Comparison of ENCODE assay signal across 7 cellular contexts in genomic region chr18:35143615-35144596, GRCh38.
DNase-seq lines count a peak whose midpoint lies in the region; ATAC-seq and TF ChIP-seq lines count a peak whose summit lies in the region.

No MANE protein-coding gene starts in this region.

- DNase-seq in G401 (ENCODE audit: low spot score) (peak; percentile 90), HFFc6 (peak; percentile 45), NCI-H2107 (lab: John Stamatoyannopoulos, UW) (peak; percentile 51), WERI-Rb-1 (peak; percentile 60)
- DNase-seq in naive thymus-derived CD8-positive, alpha-beta T cell: peak in 8 of 10 donors; percentile 13 to 49 (median 34)

- H3K9me3 Mint-ChIP-seq in HFFc6: peaks cover 4% of the 10 kb centered on the region; the same call in 1 of the 2 replicates
- peaks cover 1 to 12% (median 5%) of the 10 kb centered on the region in 9 donors for H3K9me3 Mint-ChIP-seq in naive thymus-derived CD8-positive, alpha-beta T cell

- H3K36me3 Mint-ChIP-seq in HFFc6 (ENCODE audit: low read depth): peaks cover 15% of the 10 kb centered on the region; the same call in 1 of the 2 replicates
- peaks cover 11 to 43% (median 12%) of the 10 kb centered on the region in 3 donors for H3K36me3 Mint-ChIP-seq in naive thymus-derived CD8-positive, alpha-beta T cell

- TF ChIP-seq CTCF in HFFc6 (IDR thresholded peaks at IDR 0.05) (peak; percentile 83), WERI-Rb-1 (IDR thresholded peaks at IDR 0.05; ENCODE audit: low read depth, low read length) (peak; percentile 88)

- H3K27me3 ChIP-seq in WERI-Rb-1 (ENCODE audit: insufficient read depth, low read depth, severe bottlenecking): no peaks in the 10 kb centered on the region

- H3K27ac Mint-ChIP-seq in HFFc6: no peak overlapping the region
- peak overlapping the region in 8 of 10 donors; percentile 12 to 81 (median 57) for H3K27ac Mint-ChIP-seq in naive thymus-derived CD8-positive, alpha-beta T cell

- no peak overlapping the region for H3K4me3 ChIP-seq in WERI-Rb-1 (ENCODE audit: low read depth, low read length)

- no peaks in the 10 kb centered on the region for H3K36me3 ChIP-seq in WERI-Rb-1

- ATAC-seq in esophagus mucosa (peak; percentile 71), HG03135 (IDR thresholded peaks at IDR 0.05; ENCODE audit: unreplicated experiment) (no peak)
- ATAC-seq in naive thymus-derived CD8-positive, alpha-beta T cell: peak; percentile 72 to 84

- in situ Hi-C loops in G401 (cut with HindIII; ENCODE audit: low sequenced_read_pairs): no loop called here

- H3K27me3 Mint-ChIP-seq in HFFc6 (ENCODE audit: insufficient read depth): peaks cover 2% of the 10 kb centered on the region; the same call in 1 of the 2 replicates
- no peaks in the 10 kb centered on the region for H3K27me3 Mint-ChIP-seq in naive thymus-derived CD8-positive, alpha-beta T cell

- no peaks in the 10 kb centered on the region for H3K9me3 ChIP-seq in WERI-Rb-1 (ENCODE audit: severe bottlenecking)

- H3K27ac ChIP-seq in WERI-Rb-1: no peak overlapping the region

- no peak overlapping the region for H3K4me3 Mint-ChIP-seq in HFFc6
- no peak overlapping the region for H3K4me3 Mint-ChIP-seq in naive thymus-derived CD8-positive, alpha-beta T cell

- no peaks in the 10 kb centered on the region for H3K4me1 Mint-ChIP-seq in HFFc6 (ENCODE audit: low read depth)
- peaks cover 4 to 30% (median 8%) of the 10 kb centered on the region in 4 donors for H3K4me1 Mint-ChIP-seq in naive thymus-derived CD8-positive, alpha-beta T cell

- POLR2A ChIA-PET in naive thymus-derived CD8-positive, alpha-beta T cell (lab: Charles Lee): interaction anchor here (0.7 to 1.6 kb wide), 4 partner anchors 84 to 361 kb away, joined by 3 to 6 read pairs (median 4); partner anchors contain the start of gene MAPRE2

Comparison
In these comparisons a context has a peak if more than half of its experiments do, and no peak if none do; other contexts are left out.
1. DNase-seq: peak in every context shown above with its lines; median percentile 90 in G401; 60 in WERI-Rb-1; 51 in NCI-H2107; 45 in HFFc6; 34 in naive thymus-derived CD8-positive, alpha-beta T cell.